ENCODE assay signal across 1 cellular context in the genomic region with DNA sequence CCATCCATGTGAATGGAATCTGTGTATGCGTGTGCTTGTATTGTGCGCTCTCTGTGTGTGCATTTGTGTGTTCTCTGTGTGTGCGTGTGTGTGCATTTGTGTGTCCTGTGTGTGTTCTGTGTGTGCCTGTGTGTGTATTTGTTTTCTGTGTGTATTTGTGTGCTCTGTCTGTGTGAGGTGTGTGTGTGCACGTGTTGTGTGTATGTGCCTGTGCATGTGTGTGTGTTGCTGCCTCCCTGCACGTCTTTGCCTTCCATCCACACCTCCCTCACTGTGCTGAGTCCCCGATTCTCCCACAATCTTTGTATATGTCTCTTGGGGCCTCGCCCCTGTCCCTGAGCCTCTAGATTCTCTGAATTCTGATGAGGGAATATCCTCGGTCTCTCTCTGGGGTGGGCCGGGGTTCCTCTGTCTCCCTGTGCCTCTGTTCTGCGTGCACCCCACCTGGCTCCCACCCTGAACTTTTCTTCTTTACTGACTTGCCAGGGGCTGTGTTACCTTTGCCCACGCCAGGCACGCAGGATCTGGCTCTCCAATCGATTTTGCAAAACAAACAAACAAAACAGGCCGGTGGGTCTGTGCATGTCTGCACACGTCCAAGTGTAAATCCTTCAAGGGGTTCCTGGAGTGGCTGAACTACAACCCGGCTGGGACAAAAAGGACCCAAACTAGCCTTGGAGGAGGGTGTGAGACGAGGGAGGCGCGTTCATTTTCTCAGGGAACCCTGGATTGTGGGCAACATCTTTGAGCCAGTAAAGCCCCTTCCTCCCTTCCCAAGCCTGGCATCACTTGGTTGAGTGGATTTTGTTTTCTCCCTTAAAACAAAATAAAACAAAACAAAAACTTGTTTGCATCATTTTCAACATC.
A peak's percentile ranks its signal among the peaks of the same experiment; 100 is the strongest.
TF ChIP-seq lines count a peak whose summit lies in the region.

No MANE protein-coding gene starts in this region.

TF ChIP-seq in HEK293, 187 proteins besides CTCF, POLR2A, EP300 and RAD21 (continued from another document and continues in another):
- no peak for TF ChIP-seq ZNF473 (tag by site-specific recombination; IDR thresholded peaks at IDR 0.05)
- TF ChIP-seq ZNF560 (tag by site-specific recombination; IDR thresholded peaks at IDR 0.05; ENCODE audit: borderline replicate concordance), result no peak
- no peak for TF ChIP-seq ZNF146 (tag by site-specific recombination; IDR thresholded peaks at IDR 0.05)
- TF ChIP-seq ZNF624 (tag by site-specific recombination; IDR thresholded peaks at IDR 0.05), result no peak
- no peak for TF ChIP-seq ZNF18 (tag by site-specific recombination; IDR thresholded peaks at IDR 0.05)
- no peak for TF ChIP-seq ZNF26 (tag by site-specific recombination; IDR thresholded peaks at IDR 0.05)
- no peak for TF ChIP-seq WT1 (tag by site-specific recombination; IDR thresholded peaks at IDR 0.05)
- TF ChIP-seq ZNF830 (tag by site-specific recombination; IDR thresholded peaks at IDR 0.05; ENCODE audit: low read depth), result no peak
- peak; percentile 25; the same call in 1 of the 2 replicates for TF ChIP-seq ZNF133 (tag by site-specific recombination; IDR thresholded peaks at IDR 0.05)
- TF ChIP-seq, protein P1, sequence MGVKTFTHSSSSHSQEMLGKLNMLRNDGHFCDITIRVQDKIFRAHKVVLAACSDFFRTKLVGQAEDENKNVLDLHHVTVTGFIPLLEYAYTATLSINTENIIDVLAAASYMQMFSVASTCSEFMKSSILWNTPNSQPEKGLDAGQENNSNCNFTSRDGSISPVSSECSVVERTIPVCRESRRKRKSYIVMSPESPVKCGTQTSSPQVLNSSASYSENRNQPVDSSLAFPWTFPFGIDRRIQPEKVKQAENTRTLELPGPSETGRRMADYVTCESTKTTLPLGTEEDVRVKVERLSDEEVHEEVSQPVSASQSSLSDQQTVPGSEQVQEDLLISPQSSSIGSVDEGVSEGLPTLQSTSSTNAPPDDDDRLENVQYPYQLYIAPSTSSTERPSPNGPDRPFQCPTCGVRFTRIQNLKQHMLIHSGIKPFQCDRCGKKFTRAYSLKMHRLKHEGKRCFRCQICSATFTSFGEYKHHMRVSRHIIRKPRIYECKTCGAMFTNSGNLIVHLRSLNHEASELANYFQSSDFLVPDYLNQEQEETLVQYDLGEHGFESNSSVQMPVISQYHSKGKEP (tag by site-specific recombination; IDR thresholded peaks at IDR 0.05), result no peak
- peak; percentile 54; the same call in 1 of the 2 replicates for TF ChIP-seq ZNF112 (tag by site-specific recombination; IDR thresholded peaks at IDR 0.05)
- TF ChIP-seq ZNF501 (tag by site-specific recombination; IDR thresholded peaks at IDR 0.05), result no peak
- TF ChIP-seq TRIM28 (IDR thresholded peaks at IDR 0.05; ENCODE audit: borderline replicate concordance, low read length), result no peak
- no peak for TF ChIP-seq OSR2 (tag by site-specific recombination; IDR thresholded peaks at IDR 0.05)
- TF ChIP-seq ZNF555 (tag by site-specific recombination; conservative IDR thresholded peaks at IDR 0.05), result no peak
- TF ChIP-seq ZNF416 (tag by site-specific recombination; IDR thresholded peaks at IDR 0.05), result no peak
- peak; percentile 65; the same call in 1 of the 2 replicates for TF ChIP-seq ZNF404 (tag by site-specific recombination; IDR thresholded peaks at IDR 0.05)
- no peak for TF ChIP-seq ZNF791 (tag by site-specific recombination; IDR thresholded peaks at IDR 0.05)
- no peak for TF ChIP-seq OVOL3 (tag by site-specific recombination; IDR thresholded peaks at IDR 0.05)
- TF ChIP-seq ZNF530 (tag by site-specific recombination; IDR thresholded peaks at IDR 0.05; ENCODE audit: low read depth), result no peak
- TF ChIP-seq ZNF514 (tag by site-specific recombination; IDR thresholded peaks at IDR 0.05), result no peak
- TF ChIP-seq ZNF248 (tag by site-specific recombination; IDR thresholded peaks at IDR 0.05), result no peak
- TF ChIP-seq ZSCAN30 (tag by site-specific recombination; IDR thresholded peaks at IDR 0.05), result no peak
- TF ChIP-seq, protein P2, sequence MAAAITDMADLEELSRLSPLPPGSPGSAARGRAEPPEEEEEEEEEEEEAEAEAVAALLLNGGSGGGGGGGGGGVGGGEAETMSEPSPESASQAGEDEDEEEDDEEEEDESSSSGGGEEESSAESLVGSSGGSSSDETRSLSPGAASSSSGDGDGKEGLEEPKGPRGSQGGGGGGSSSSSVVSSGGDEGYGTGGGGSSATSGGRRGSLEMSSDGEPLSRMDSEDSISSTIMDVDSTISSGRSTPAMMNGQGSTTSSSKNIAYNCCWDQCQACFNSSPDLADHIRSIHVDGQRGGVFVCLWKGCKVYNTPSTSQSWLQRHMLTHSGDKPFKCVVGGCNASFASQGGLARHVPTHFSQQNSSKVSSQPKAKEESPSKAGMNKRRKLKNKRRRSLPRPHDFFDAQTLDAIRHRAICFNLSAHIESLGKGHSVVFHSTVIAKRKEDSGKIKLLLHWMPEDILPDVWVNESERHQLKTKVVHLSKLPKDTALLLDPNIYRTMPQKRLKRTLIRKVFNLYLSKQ (tag by site-specific recombination; IDR thresholded peaks at IDR 0.05; ENCODE audit: borderline replicate concordance), result no peak
- peak; percentile 92 for TF ChIP-seq BCL6B (tag by site-specific recombination; IDR thresholded peaks at IDR 0.05)
- no peak for TF ChIP-seq ZNF707 (tag by site-specific recombination; IDR thresholded peaks at IDR 0.05)
- TF ChIP-seq ZBTB6 (tag by site-specific recombination; IDR thresholded peaks at IDR 0.05), result no peak
- TF ChIP-seq, protein P3, sequence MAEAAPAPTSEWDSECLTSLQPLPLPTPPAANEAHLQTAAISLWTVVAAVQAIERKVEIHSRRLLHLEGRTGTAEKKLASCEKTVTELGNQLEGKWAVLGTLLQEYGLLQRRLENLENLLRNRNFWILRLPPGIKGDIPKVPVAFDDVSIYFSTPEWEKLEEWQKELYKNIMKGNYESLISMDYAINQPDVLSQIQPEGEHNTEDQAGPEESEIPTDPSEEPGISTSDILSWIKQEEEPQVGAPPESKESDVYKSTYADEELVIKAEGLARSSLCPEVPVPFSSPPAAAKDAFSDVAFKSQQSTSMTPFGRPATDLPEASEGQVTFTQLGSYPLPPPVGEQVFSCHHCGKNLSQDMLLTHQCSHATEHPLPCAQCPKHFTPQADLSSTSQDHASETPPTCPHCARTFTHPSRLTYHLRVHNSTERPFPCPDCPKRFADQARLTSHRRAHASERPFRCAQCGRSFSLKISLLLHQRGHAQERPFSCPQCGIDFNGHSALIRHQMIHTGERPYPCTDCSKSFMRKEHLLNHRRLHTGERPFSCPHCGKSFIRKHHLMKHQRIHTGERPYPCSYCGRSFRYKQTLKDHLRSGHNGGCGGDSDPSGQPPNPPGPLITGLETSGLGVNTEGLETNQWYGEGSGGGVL (tag by site-specific recombination; IDR thresholded peaks at IDR 0.05), result peak; percentile 76
- no peak for TF ChIP-seq GFI1B (tag by site-specific recombination; IDR thresholded peaks at IDR 0.05)
- TF ChIP-seq ZNF639 (tag by site-specific recombination; IDR thresholded peaks at IDR 0.05), result no peak
- TF ChIP-seq ZBTB7A (tag by site-specific recombination; IDR thresholded peaks at IDR 0.05; ENCODE audit: low read depth), result no peak
- TF ChIP-seq ZNF664 (tag by site-specific recombination; IDR thresholded peaks at IDR 0.05), result no peak
- no peak for TF ChIP-seq ZNF433 (tag by site-specific recombination; IDR thresholded peaks at IDR 0.05; ENCODE audit: low read depth)
- no peak for TF ChIP-seq ZNF169 (tag by site-specific recombination; IDR thresholded peaks at IDR 0.05)
- TF ChIP-seq, protein P4, sequence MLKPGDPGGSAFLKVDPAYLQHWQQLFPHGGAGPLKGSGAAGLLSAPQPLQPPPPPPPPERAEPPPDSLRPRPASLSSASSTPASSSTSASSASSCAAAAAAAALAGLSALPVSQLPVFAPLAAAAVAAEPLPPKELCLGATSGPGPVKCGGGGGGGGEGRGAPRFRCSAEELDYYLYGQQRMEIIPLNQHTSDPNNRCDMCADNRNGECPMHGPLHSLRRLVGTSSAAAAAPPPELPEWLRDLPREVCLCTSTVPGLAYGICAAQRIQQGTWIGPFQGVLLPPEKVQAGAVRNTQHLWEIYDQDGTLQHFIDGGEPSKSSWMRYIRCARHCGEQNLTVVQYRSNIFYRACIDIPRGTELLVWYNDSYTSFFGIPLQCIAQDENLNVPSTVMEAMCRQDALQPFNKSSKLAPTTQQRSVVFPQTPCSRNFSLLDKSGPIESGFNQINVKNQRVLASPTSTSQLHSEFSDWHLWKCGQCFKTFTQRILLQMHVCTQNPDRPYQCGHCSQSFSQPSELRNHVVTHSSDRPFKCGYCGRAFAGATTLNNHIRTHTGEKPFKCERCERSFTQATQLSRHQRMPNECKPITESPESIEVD (tag by site-specific recombination; IDR thresholded peaks at IDR 0.05), result no peak
- no peak for TF ChIP-seq ZNF768 (tag by site-specific recombination; IDR thresholded peaks at IDR 0.05)
- no peak for TF ChIP-seq ZNF670 (tag by site-specific recombination; IDR thresholded peaks at IDR 0.05; ENCODE audit: low read depth)
- no peak for TF ChIP-seq TSHZ1 (tag by site-specific recombination; IDR thresholded peaks at IDR 0.05; ENCODE audit: borderline replicate concordance)
- no peak for TF ChIP-seq ZNF529 (tag by site-specific recombination; IDR thresholded peaks at IDR 0.05; ENCODE audit: insufficient replicate concordance)
- no peak for TF ChIP-seq ZNF121 (tag by site-specific recombination; IDR thresholded peaks at IDR 0.05)
